In genomic region chr17:79707931-79708891, GRCh38 we compare ENCODE assay signal across 8 cellular contexts. TPM values are rescaled to one million over a fixed set of nuclear protein-coding genes. Genes with fewer than 3 reads are reported as not detected.
DNase-seq lines count a peak whose midpoint lies in the region; ATAC-seq and TF ChIP-seq lines count a peak whose summit lies in the region.

No MANE protein-coding gene starts in this region.

- H3K4me3 ChIP-seq in HL-60 (replicated peaks; ENCODE audit: insufficient read depth, low read length) = no peak overlapping the region
- no peak overlapping the region for H3K4me3 ChIP-seq in SJCRH30
- no peak overlapping the region for H3K4me3 ChIP-seq in prostate gland

- intact Hi-C loops in prostate gland (cut with DNase I) = loop anchor here (5.0 to 10.0 kb wide), 3 partner anchors 173 to 623 kb away; no protein-coding TSS in a partner anchor

- no peak for TF ChIP-seq POLR2A in prostate gland (IDR thresholded peaks at IDR 0.05)

- 30% methylated on average over 31 of the region's 35 CpGs for WGBS in prostate gland

- no peaks in the 10 kb centered on the region for H3K36me3 ChIP-seq in SJCRH30
- no peaks in the 10 kb centered on the region for H3K36me3 ChIP-seq in prostate gland

- H3K4me1 ChIP-seq in SJCRH30 = no peaks in the 10 kb centered on the region
- no peaks in the 10 kb centered on the region for H3K4me1 ChIP-seq in prostate gland (replicated peaks)

- peaks cover 3% of the 10 kb centered on the region for H3K27me3 ChIP-seq in HL-60 (ENCODE audit: insufficient read depth, poor library complexity, severe bottlenecking)
- H3K27me3 ChIP-seq in SJCRH30 = peaks cover 15% of the 10 kb centered on the region
- peaks cover 6% of the 10 kb centered on the region for H3K27me3 ChIP-seq in prostate gland (replicated peaks; ENCODE audit: insufficient read depth)

- DNase-seq in C1 segment of cervical spinal cord (lab: John Stamatoyannopoulos, UW) (peak in 8 of 14 donors; percentile 8 to 44 (median 21)), HL-60 (ENCODE audit: low read depth in 1 of 2, low spot score in 1 of 2) (peak in 1 of 2 experiments; percentile 14), SJCRH30 (peak; percentile 48 to 78), glomerular visceral epithelial cell (ENCODE audit: extremely low spot score) (peak; percentile 37), prostate gland (ENCODE audit: low spot score) (peak; percentile 30)
- peak in 3 of 4 experiments; percentile 26 to 52 (median 26) for DNase-seq in activated naive CD4-positive, alpha-beta T cell (lab: John Stamatoyannopoulos, UW)

- no peaks in the 10 kb centered on the region for H3K9me3 ChIP-seq in SJCRH30 (replicated peaks)
- no peaks in the 10 kb centered on the region for H3K9me3 ChIP-seq in prostate gland

- no peak for ATAC-seq in HG03354 (IDR thresholded peaks at IDR 0.05; ENCODE audit: poor library complexity, severe bottlenecking, unreplicated experiment)
- no peak for ATAC-seq in HG03342 (IDR thresholded peaks at IDR 0.05; ENCODE audit: unreplicated experiment)

- H3K27ac ChIP-seq in HL-60 (replicated peaks) = no peak overlapping the region
- H3K27ac ChIP-seq in SJCRH30 = no peak overlapping the region
- no peak overlapping the region for H3K27ac ChIP-seq in prostate gland

- TF ChIP-seq CTCF in HL-60 (IDR thresholded peaks at IDR 0.05; ENCODE audit: insufficient read depth, low read length) = peak; percentile 59
- peak; percentile 82 to 87 (median 84) for TF ChIP-seq CTCF in prostate gland (IDR thresholded peaks at IDR 0.05)

RNA-seq across cellular contexts. Expression of gene ENPP7, which starts 22.5 kb away (rescaled TPM):
- total RNA-seq in SJCRH30 (2014; rRNA removed; shearing (Covaris generic)) = not detected in 2 replicates
- not detected for total RNA-seq in prostate gland
